Comparison of ENCODE assay signal across 8 cellular contexts in genomic region chr12:75329918-75330826, GRCh38. TPM values are rescaled to one million over a fixed set of nuclear protein-coding genes. Genes with fewer than 3 reads are reported as not detected.
DNase-seq lines count a peak whose midpoint lies in the region; ATAC-seq and TF ChIP-seq lines count a peak whose summit lies in the region.

Gene CAPS2, minus strand, starts transcription at chr12:75330324. Its CDS starts 3,826 bp downstream, at chr12:75326498.

- peaks cover 5% of the 10 kb centered on the region for H3K27me3 Mint-ChIP-seq in osteocyte (ENCODE audit: unreplicated experiment)

- H3K27ac ChIP-seq in SK-N-MC, result no peak within 1 kb of the TSS
- peak within 1 kb of the TSS; percentile 11 to 63 (median 50) for H3K27ac ChIP-seq in transverse colon

- 3 to 10% methylated on average over 10 to 37 of the region's 40 CpGs for WGBS in transverse colon (ENCODE audit: low coverage in 1 of 2), 2 donors

- intact Hi-C loops in Right ventricle myocardium superior (cut with DNase I) (loop anchor here (10.0 kb wide), 2 partner anchors 65 to 155 kb away; partner anchors contain the start of genes GLIPR1 and GLIPR1L2), transverse colon (cut with DNase I; ENCODE audit: low total_unique reads) (loop anchor here (2.0 to 10.0 kb wide), 2 partner anchors 61 to 155 kb away; partner anchors contain the start of genes GLIPR1 and GLIPR1L2)

- H3K9me3 ChIP-seq in MG63 (no peaks in the 10 kb centered on the region), SK-N-MC (ENCODE audit: low read depth, low read length) (no peaks in the 10 kb centered on the region), transverse colon (no peaks in the 10 kb centered on the region)

- H3K4me1 ChIP-seq in transverse colon, result peaks cover 0 to 11% (median 6%) of the 10 kb centered on the region in 4 donors

- TF ChIP-seq POLR2A in transverse colon (IDR thresholded peaks at IDR 0.05), result no peak

- DNase-seq in GM04503 (ENCODE audit: low read depth), result peak; percentile 55
- DNase-seq in HCEC 1CT, result peak; percentile 84
- peak; percentile 91 for DNase-seq in MG63
- no peak for DNase-seq in SK-N-MC (ENCODE audit: low read depth, low spot score)
- peak; percentile 56 to 73 for DNase-seq in activated naive CD4-positive, alpha-beta T cell treated with anti-CD3 and anti-CD28 coated beads, Interleukin-2, amount 50 U/mL, for 72 hours (ENCODE audit: low spot score in 2 of 2)
- peak; percentile 89 for DNase-seq in Right ventricle myocardium superior
- peak; percentile 94 for DNase-seq in osteocyte (ENCODE audit: extremely low spot score, unreplicated experiment)
- peak; percentile 82 for DNase-seq in transverse colon

- H3K4me1 Mint-ChIP-seq in osteocyte (ENCODE audit: unreplicated experiment), result peaks cover 13% of the 10 kb centered on the region

- TF ChIP-seq EP300 in transverse colon (IDR thresholded peaks at IDR 0.05; ENCODE audit: low read depth), result no peak

- H3K36me3 Mint-ChIP-seq in activated naive CD4-positive, alpha-beta T cell treated with anti-CD3 and anti-CD28 coated beads, Interleukin-2, amount 50 U/mL, for 72 hours, result no peaks in the 10 kb centered on the region
- no peaks in the 10 kb centered on the region for H3K36me3 Mint-ChIP-seq in osteocyte (ENCODE audit: unreplicated experiment)

- peak within 1 kb of the TSS; percentile 97 for H3K4me3 Mint-ChIP-seq in osteocyte (ENCODE audit: unreplicated experiment)

- no peaks in the 10 kb centered on the region for H3K36me3 ChIP-seq in MG63
- H3K36me3 ChIP-seq in SK-N-MC (ENCODE audit: insufficient read depth, low read length), result no peaks in the 10 kb centered on the region
- H3K36me3 ChIP-seq in transverse colon, result no peaks in the 10 kb centered on the region

- no peak within 1 kb of the TSS for H3K27ac Mint-ChIP-seq in activated naive CD4-positive, alpha-beta T cell treated with anti-CD3 and anti-CD28 coated beads, Interleukin-2, amount 50 U/mL, for 72 hours
- H3K27ac Mint-ChIP-seq in osteocyte (ENCODE audit: unreplicated experiment), result peak within 1 kb of the TSS; percentile 89

- in situ Hi-C loops in transverse colon (cut with MboI; ENCODE audit: low pct_ligation_motif_present in 1 of 4, low pct_unique_long_range_greater_than_20kb in 1 of 4, low sequenced_read_pairs in 3 of 4), result loop anchor here in 2 of 4 donors (10.0 kb wide), 1 partner anchor 175 kb away; no protein-coding TSS in a partner anchor

- TF ChIP-seq CTCF in osteocyte (IDR thresholded peaks at IDR 0.05) (peak; percentile 6), transverse colon (IDR thresholded peaks at IDR 0.05) (no peak)

- H3K9me3 Mint-ChIP-seq in activated naive CD4-positive, alpha-beta T cell treated with anti-CD3 and anti-CD28 coated beads, Interleukin-2, amount 50 U/mL, for 72 hours, result no peaks in the 10 kb centered on the region
- H3K9me3 Mint-ChIP-seq in osteocyte (ENCODE audit: unreplicated experiment), result no peaks in the 10 kb centered on the region

- peak; percentile 52 to 74 for ATAC-seq in activated naive CD4-positive, alpha-beta T cell treated with anti-CD3 and anti-CD28 coated beads, Interleukin-2, amount 50 U/mL, for 72 hours
- peak; percentile 97 for ATAC-seq in Right ventricle myocardium superior (ENCODE audit: poor library complexity)

- peak within 1 kb of the TSS; percentile 83 for H3K9ac ChIP-seq in SK-N-MC (ENCODE audit: insufficient read length)

- H3K4me3 ChIP-seq in MG63 (peak within 1 kb of the TSS; percentile 72), SK-N-MC (peak within 1 kb of the TSS; percentile 97), transverse colon (peak within 1 kb of the TSS; percentile 31 to 69 (median 48))

- H3K27me3 ChIP-seq in MG63, result no peaks in the 10 kb centered on the region
- no peaks in the 10 kb centered on the region for H3K27me3 ChIP-seq in transverse colon

RNA-seq across cellular contexts. Expression of gene CAPS2, which starts in this region (rescaled TPM):
- total RNA-seq in MG63 (2014; rRNA removed; shearing (Covaris generic); ENCODE audit: low replicate concordance), result 0.37 and 0.43 TPM in 2 replicates
- 10 to 100 TPM in 1 of 2 donors, 1 to 10 TPM in 1; 4.6 to 10.2 TPM for total RNA-seq in activated naive CD4-positive, alpha-beta T cell treated with anti-CD3 and anti-CD28 coated beads, Interleukin-2, amount 50 U/mL, for 72 hours
- total RNA-seq in Right ventricle myocardium superior (14.4 TPM), osteocyte (4.0 and 5.3 TPM in 2 replicates), transverse colon (10 to 100 TPM in 1 of 4 donors, 1 to 10 TPM in 3; 2.0 to 10.3 (median 4.9) TPM)

Comparison
In these comparisons a context has a peak if more than half of its experiments do, and no peak if none do; other contexts are left out.
1. Peak in DNase-seq and H3K4me3 ChIP-seq in MG63; RNA of the gene not detected or under 1 TPM.